In genomic region chr13:33178197-33178699, GRCh38 we compare ENCODE assay signal across 26 cellular contexts.
"Had no signal": no experiment of that assay in that cellular context is flagged by ENCODE, and none has a peak within 500 bp of the region (broad histone marks: within the 10 kb centered on the region; RNA-seq: fewer than 3 reads in every experiment).

No MANE protein-coding gene starts in this region.

- H3K27ac ChIP-seq: ascending aorta, lower lobe of right lung, neural progenitor cell, suprapubic skin had no signal

- H3K27ac Mint-ChIP-seq: activated naive CD4-positive, alpha-beta T cell treated with anti-CD3 and anti-CD28 coated beads, Interleukin-2, amount 50 U/mL, for 24 hours; endodermal cell; naive thymus-derived CD4-positive, alpha-beta T cell; neural progenitor cell; stimulated activated effector memory CD8-positive, alpha-beta T cell treated with anti-CD3 and anti-CD28 coated beads, Interleukin-12 subunit alpha, Interleukin-12 subunit beta, amount 100 ng/mL, for 72 hours; T-cell; T-helper 2 cell treated with Interferon-gamma antibody and Interleukin-4, amounts not matched to agents 5 μg/mL and 100 μg/mL, for 36 hours had no signal

- H3K4me1 ChIP-seq: neural progenitor cell had no signal

- H3K36me3 Mint-ChIP-seq: activated naive CD4-positive, alpha-beta T cell treated with anti-CD3 and anti-CD28 coated beads, Interleukin-2, amount 50 U/mL, for 24 hours; neural progenitor cell; stimulated activated effector memory CD8-positive, alpha-beta T cell treated with anti-CD3 and anti-CD28 coated beads, Interleukin-12 subunit alpha, Interleukin-12 subunit beta, amount 100 ng/mL, for 72 hours; T-cell had no signal

- H3K27me3 ChIP-seq: ascending aorta, gastroesophageal sphincter, suprapubic skin, tibial nerve had no signal

- H3K36me3 ChIP-seq: ascending aorta, lower lobe of right lung, neural progenitor cell, suprapubic skin, tibial nerve had no signal

- H3K4me3 ChIP-seq: gastroesophageal sphincter, lower lobe of right lung, neural progenitor cell, suprapubic skin, tibial nerve had no signal

- H3K9me3 Mint-ChIP-seq: endodermal cell; neural progenitor cell; stimulated activated effector memory CD8-positive, alpha-beta T cell treated with anti-CD3 and anti-CD28 coated beads, Interleukin-12 subunit alpha, Interleukin-12 subunit beta, amount 100 ng/mL, for 72 hours; stimulated activated naive CD8-positive, alpha-beta T cell treated with anti-CD3 and anti-CD28 coated beads, Interleukin-15, amount 100 ng/mL, for 72 hours; T-cell; T-helper 2 cell treated with Interferon-gamma antibody and Interleukin-4, amounts not matched to agents 5 μg/mL and 100 μg/mL, for 36 hours had no signal

- H2AFZ ChIP-seq: neural progenitor cell had no signal

- H3K4me1 Mint-ChIP-seq: activated naive CD4-positive, alpha-beta T cell treated with anti-CD3 and anti-CD28 coated beads, Interleukin-2, amount 50 U/mL, for 24 hours; naive thymus-derived CD4-positive, alpha-beta T cell; neural progenitor cell; stimulated activated effector memory CD8-positive, alpha-beta T cell treated with anti-CD3 and anti-CD28 coated beads, Interleukin-12 subunit alpha, Interleukin-12 subunit beta, amount 100 ng/mL, for 72 hours; stimulated activated naive CD8-positive, alpha-beta T cell treated with anti-CD3 and anti-CD28 coated beads, Interleukin-15, amount 100 ng/mL, for 72 hours; T-cell had no signal

- H3K9me3 ChIP-seq: ascending aorta, gastroesophageal sphincter, lower lobe of right lung, suprapubic skin, tibial nerve had no signal

- H3K4me2 ChIP-seq: neural progenitor cell had no signal

- ATAC-seq: gastroesophageal sphincter; left colon; lower lobe of right lung; naive thymus-derived CD4-positive, alpha-beta T cell; sciatic nerve; stimulated activated effector memory CD8-positive, alpha-beta T cell treated with anti-CD3 and anti-CD28 coated beads, Interleukin-12 subunit alpha, Interleukin-12 subunit beta, amount 100 ng/mL, for 72 hours; stimulated activated naive CD8-positive, alpha-beta T cell treated with anti-CD3 and anti-CD28 coated beads, Interleukin-15, amount 100 ng/mL, for 72 hours; T-cell had no signal

- FAIRE-seq: colon, keratinocyte, small intestine, TTC549 had no signal

- H3K9ac ChIP-seq: neural progenitor cell had no signal

- H3K4me3 Mint-ChIP-seq: activated naive CD4-positive, alpha-beta T cell treated with anti-CD3 and anti-CD28 coated beads, Interleukin-2, amount 50 U/mL, for 24 hours; endodermal cell; naive thymus-derived CD4-positive, alpha-beta T cell; neural progenitor cell; stimulated activated effector memory CD8-positive, alpha-beta T cell treated with anti-CD3 and anti-CD28 coated beads, Interleukin-12 subunit alpha, Interleukin-12 subunit beta, amount 100 ng/mL, for 72 hours; stimulated activated naive CD8-positive, alpha-beta T cell treated with anti-CD3 and anti-CD28 coated beads, Interleukin-15, amount 100 ng/mL, for 72 hours; T-cell; T-helper 2 cell treated with Interferon-gamma antibody and Interleukin-4, amounts not matched to agents 5 μg/mL and 100 μg/mL, for 36 hours had no signal

- DNase-seq: activated CD4-positive, alpha-beta T cell treated with anti-CD3 and anti-CD28 coated beads for 1 hour; activated CD4-positive, alpha-beta T cell treated with anti-CD3 and anti-CD28 coated beads, Interleukin-2, amount 50 U/mL, for 1 hour; activated gamma-delta T cell treated with Interleukin-2 at 50 U/mL for 16 hours; activated T-cell treated with anti-CD3 and anti-CD28 coated beads, Interleukin-2, amount 50 U/mL, for 1 hour; central memory CD4-positive, alpha-beta T cell; endodermal cell; head of caudate nucleus; left colon; lower lobe of right lung; naive thymus-derived CD4-positive, alpha-beta T cell; small intestine; stimulated activated CD4-positive, alpha-beta T cell treated with anti-CD3 and anti-CD28 coated beads, Interleukin-2, amount 100 ng/mL, for 24 hours; stimulated activated naive CD8-positive, alpha-beta T cell treated with anti-CD3 and anti-CD28 coated beads, Interleukin-15, amount 100 ng/mL, for 72 hours; T-cell had no signal
